8 cellular contexts compared by ENCODE assay signal in the genomic region with DNA sequence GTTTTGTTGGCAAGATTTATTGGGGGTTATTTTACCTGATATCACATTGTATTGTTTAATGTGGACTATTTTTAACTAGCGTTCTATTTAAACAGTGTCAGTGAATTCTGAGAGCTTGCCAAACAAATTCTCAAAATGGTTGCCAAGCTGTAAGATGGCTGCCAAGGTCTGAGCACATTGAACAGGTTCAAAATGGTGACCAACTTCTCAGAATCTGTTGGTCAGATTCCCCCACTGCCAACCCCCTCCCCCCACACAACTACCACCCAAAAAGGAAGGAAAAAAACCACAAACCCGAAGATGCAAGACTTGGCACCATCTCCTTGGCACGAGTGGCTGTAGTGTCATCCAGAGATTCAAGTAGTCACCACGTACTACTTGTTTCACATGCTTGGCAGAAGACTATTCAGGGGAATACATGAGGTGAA.
A peak's percentile ranks its signal among the peaks of the same experiment; 100 is the strongest.
DNase-seq lines count a peak whose midpoint lies in the region; ATAC-seq and TF ChIP-seq lines count a peak whose summit lies in the region.

No MANE protein-coding gene starts in this region.

- in situ Hi-C loops in Caki2 (cut with HindIII; ENCODE audit: low pct_unique_long_range_greater_than_20kb, low sequenced_read_pairs), result no loop called here

- H3K4me1 ChIP-seq in OCI-LY1 (ENCODE audit: insufficient read depth, low read length, severe bottlenecking), result peaks cover 23% of the 10 kb centered on the region

- H3K36me3 ChIP-seq in OCI-LY1 (ENCODE audit: insufficient read depth, low read length), result no peaks in the 10 kb centered on the region

- no peaks in the 10 kb centered on the region for H4K20me1 ChIP-seq in OCI-LY1 (ENCODE audit: insufficient read depth, low read length)

- peak overlapping the region; percentile 4; the same call in 1 of the 2 replicates for H3K4me2 ChIP-seq in OCI-LY1 (ENCODE audit: low read length)

- DNase-seq in Caki2 (ENCODE audit: low read depth) (peak; percentile 16), fibroblast of gingiva (ENCODE audit: low read depth) (peak; percentile 27), occipital lobe (lab: John Stamatoyannopoulos, UW) (peak; percentile 34), NCI-H82 treated with DMSO at 0.1 percent for 48 hours (lab: John Stamatoyannopoulos, UW; ENCODE audit: unreplicated experiment) (no peak), amniotic stem cell (lab: John Stamatoyannopoulos, UW) (no peak)

- H3K79me2 ChIP-seq in OCI-LY1 (ENCODE audit: insufficient read depth, low read length), result no peaks in the 10 kb centered on the region

- H3K4me3 ChIP-seq in OCI-LY1 (ENCODE audit: low read depth, low read length, poor library complexity, severe bottlenecking), result no peak overlapping the region

- no peak overlapping the region for H3K9ac ChIP-seq in OCI-LY1 (ENCODE audit: low read length)

- ATAC-seq in GM19023 (IDR thresholded peaks at IDR 0.05; ENCODE audit: unreplicated experiment) (no peak), HG02970 (IDR thresholded peaks at IDR 0.05; ENCODE audit: low FRiP score, unreplicated experiment) (no peak)

- no peak for TF ChIP-seq CTCF in OCI-LY1 (IDR thresholded peaks at IDR 0.05; ENCODE audit: low read length)

- no peaks in the 10 kb centered on the region for H3F3A ChIP-seq in OCI-LY1 (ENCODE audit: insufficient read depth, low read length)

- H2AFZ ChIP-seq in OCI-LY1 (ENCODE audit: low read length), result no peak overlapping the region

- no peaks in the 10 kb centered on the region for H3K9me3 ChIP-seq in OCI-LY1 (ENCODE audit: low read length)

- no peaks in the 10 kb centered on the region for H3K9me2 ChIP-seq in OCI-LY1 (ENCODE audit: low read depth, low read length)

- H3K27me3 ChIP-seq in OCI-LY1 (ENCODE audit: insufficient read depth, low read length), result no peaks in the 10 kb centered on the region

- no peak overlapping the region for H3K27ac ChIP-seq in OCI-LY1 (ENCODE audit: low read depth, low read length, poor library complexity, severe bottlenecking)

Comparison
In these comparisons a context has a peak if more than half of its experiments do, and no peak if none do; other contexts are left out.
1. DNase-seq: peak in Caki2 (single experiment), fibroblast of gingiva (single experiment) and occipital lobe (single experiment); none in NCI-H82 treated with DMSO at 0.1 percent for 48 hours (single experiment) and amniotic stem cell (single experiment).